ENCODE assay signal across 8 cellular contexts in the genomic region with DNA sequence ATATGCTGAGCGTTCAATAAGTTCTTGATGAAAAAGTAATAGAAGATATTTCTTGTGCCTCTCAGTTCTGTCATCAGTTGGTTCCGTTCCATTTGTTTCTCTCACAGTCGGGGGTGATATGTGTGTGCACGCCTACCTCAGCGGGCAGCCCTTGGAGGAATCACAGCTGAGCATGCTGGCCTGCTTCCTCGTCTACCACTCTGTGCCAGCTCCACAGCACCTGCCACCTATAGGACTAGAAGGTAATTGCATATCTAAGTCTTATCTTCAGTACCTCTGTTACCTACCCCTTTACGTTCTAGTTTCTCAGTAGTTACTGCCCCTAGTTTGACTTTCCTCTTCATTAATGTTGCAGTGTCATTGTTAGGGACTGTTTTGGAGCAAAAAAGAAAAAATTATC.
DNase-seq lines count a peak whose midpoint lies in the region; ATAC-seq, FAIRE-seq and TF ChIP-seq lines count a peak whose summit lies in the region.
"Not testable (repeated sequence)": the region's sequence is repeated elsewhere in the genome, so short reads cannot be mapped to it uniquely, and the experiment has no call there.

No MANE protein-coding gene starts in this region.

- H3K27me3 Mint-ChIP-seq in CD4-positive, CD25-positive, alpha-beta regulatory T cell; activated T-cell treated with anti-CD3 and anti-CD28 coated beads, Interleukin-2, amount 50 U/mL, for 4 hours (ENCODE audit: low read depth): not testable (repeated sequence)

- DNase-seq in CD4-positive, CD25-positive, alpha-beta regulatory T cell; activated T-cell treated with anti-CD3 and anti-CD28 coated beads, Interleukin-2, amount 50 U/mL, for 4 hours; heart right ventricle; pancreas: not testable (repeated sequence)
- peak; percentile 2 for DNase-seq in NCI-H82 treated with DMSO at 0.1 percent for 48 hours (lab: John Stamatoyannopoulos, UW; ENCODE audit: unreplicated experiment)

- peak in 4 of 9 donors; percentile 6 to 21 (median 14) for TF ChIP-seq CTCF in heart right ventricle (IDR thresholded peaks at IDR 0.05)
- TF ChIP-seq CTCF in pancreas (IDR thresholded peaks at IDR 0.05), result not testable (repeated sequence)

- not testable (repeated sequence) for H3K36me3 Mint-ChIP-seq in CD4-positive, CD25-positive, alpha-beta regulatory T cell; activated T-cell treated with anti-CD3 and anti-CD28 coated beads, Interleukin-2, amount 50 U/mL, for 4 hours (ENCODE audit: insufficient read depth)

- not testable (repeated sequence) for H3K9me3 Mint-ChIP-seq in CD4-positive, CD25-positive, alpha-beta regulatory T cell; activated T-cell treated with anti-CD3 and anti-CD28 coated beads, Interleukin-2, amount 50 U/mL, for 4 hours

- H3K4me1 Mint-ChIP-seq in CD4-positive, CD25-positive, alpha-beta regulatory T cell; activated T-cell treated with anti-CD3 and anti-CD28 coated beads, Interleukin-2, amount 50 U/mL, for 4 hours (ENCODE audit: low read depth): not testable (repeated sequence)

- not testable (repeated sequence) for H3K4me3 ChIP-seq in CD4-positive, CD25-positive, alpha-beta regulatory T cell (ENCODE audit: low read depth, low read length); heart right ventricle; pancreas

- not testable (repeated sequence) for H3K27ac ChIP-seq in CD4-positive, CD25-positive, alpha-beta regulatory T cell (ENCODE audit: insufficient read depth, low read length, poor library complexity, severe bottlenecking); heart right ventricle; pancreas

- H3K4me3 Mint-ChIP-seq in CD4-positive, CD25-positive, alpha-beta regulatory T cell; activated T-cell treated with anti-CD3 and anti-CD28 coated beads, Interleukin-2, amount 50 U/mL, for 4 hours: not testable (repeated sequence)

- H3K27me3 ChIP-seq in CD4-positive, CD25-positive, alpha-beta regulatory T cell (ENCODE audit: control insufficient read depth, insufficient read depth, low read length); heart right ventricle; pancreas: not testable (repeated sequence)

- H3K9me3 ChIP-seq in CD4-positive, CD25-positive, alpha-beta regulatory T cell (ENCODE audit: control insufficient read depth in 2 of 2, low read length in 2 of 2); heart right ventricle; pancreas: not testable (repeated sequence)

- H3K27ac Mint-ChIP-seq in CD4-positive, CD25-positive, alpha-beta regulatory T cell, result not testable (repeated sequence)

- not testable (repeated sequence) for H3K4me1 ChIP-seq in CD4-positive, CD25-positive, alpha-beta regulatory T cell (ENCODE audit: control insufficient read depth, insufficient read depth, low read length, poor library complexity, severe bottlenecking); heart right ventricle; pancreas

- 9 to 31% methylated on average over 1 to 2 of the region's 7 CpGs for WGBS in heart right ventricle, 2 donors
- WGBS in pancreas, 2 donors, result 25 to 30% methylated on average over 2 of the region's 7 CpGs

- intact Hi-C loops in heart right ventricle (cut with DNase I); pancreas (cut with DNase I): not testable (repeated sequence)

- not testable (repeated sequence) for H3K36me3 ChIP-seq in CD4-positive, CD25-positive, alpha-beta regulatory T cell (ENCODE audit: control insufficient read depth, insufficient read depth, low read length); heart right ventricle; pancreas

- peak; percentile 71 to 86 for ATAC-seq in CD4-positive, CD25-positive, alpha-beta regulatory T cell (ENCODE audit: low read depth in 2 of 2)
- ATAC-seq in GM18868 (IDR thresholded peaks at IDR 0.05; ENCODE audit: unreplicated experiment), result peak; percentile 89
- ATAC-seq in HG02588 (IDR thresholded peaks at IDR 0.05; ENCODE audit: unreplicated experiment), result peak; percentile 87
- ATAC-seq in HG03175 (IDR thresholded peaks at IDR 0.05; ENCODE audit: unreplicated experiment), result peak; percentile 87
- peak; percentile 59 to 89 for ATAC-seq in activated T-cell treated with anti-CD3 and anti-CD28 coated beads, Interleukin-2, amount 50 U/mL, for 4 hours
- ATAC-seq in heart right ventricle, result peak; percentile 55 to 91 (median 79)
- peak; percentile 75 to 97 (median 94) for ATAC-seq in pancreas

- not testable (repeated sequence) for FAIRE-seq in pancreas (lab: Jason Lieb, UNC)
